8 cellular contexts compared by ENCODE assay signal in the genomic region with DNA sequence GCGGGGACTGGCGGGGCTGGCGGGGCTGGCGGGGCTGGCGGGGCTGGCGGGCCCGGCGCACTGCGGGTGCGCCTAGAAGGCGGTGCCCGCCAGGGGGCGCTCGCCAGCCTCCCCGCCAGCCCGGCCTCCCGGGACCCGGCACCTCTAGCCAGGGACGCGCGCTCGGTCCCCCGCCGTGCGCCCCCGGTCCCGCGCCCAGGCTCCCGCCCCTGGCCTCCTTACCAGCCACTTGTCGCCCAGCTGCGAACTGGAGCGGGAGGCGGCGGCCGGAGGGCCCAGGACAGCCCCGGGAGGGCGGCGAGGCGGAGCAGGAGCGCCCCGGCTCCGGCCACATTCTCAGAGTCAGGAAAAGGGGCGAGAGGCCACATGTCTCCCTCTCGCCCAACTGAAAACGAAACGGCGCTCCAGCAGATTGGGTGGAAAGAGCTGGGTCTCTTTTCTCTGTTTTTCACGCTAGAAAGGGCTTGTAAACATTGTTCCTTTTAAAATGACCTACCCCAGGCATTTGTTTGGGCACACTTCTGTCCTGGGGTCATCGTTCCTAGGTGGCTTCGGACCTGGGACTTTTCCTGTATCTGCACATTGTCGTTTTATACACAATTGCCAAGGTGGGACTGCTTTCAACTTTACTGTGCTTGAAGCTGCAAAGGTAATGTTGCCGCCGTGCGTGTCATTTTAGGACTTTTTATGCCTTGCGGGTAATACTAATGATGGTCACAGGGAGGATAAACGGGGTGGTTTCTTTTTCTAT. TPM values are rescaled to one million over a fixed set of nuclear protein-coding genes. Genes with fewer than 3 reads are reported as not detected.
A peak's percentile ranks its signal among the peaks of the same experiment; 100 is the strongest.
DNase-seq lines count a peak whose midpoint lies in the region; ATAC-seq lines count a peak whose summit lies in the region.

No MANE protein-coding gene starts in this region.

- DNase-seq in Daoy (ENCODE audit: low read depth) (peak; percentile 78), KG1 (lab: John Stamatoyannopoulos, UW) (peak; percentile 70), islet precursor cell (peak; percentile 87), NCI-H2029 (lab: John Stamatoyannopoulos, UW) (no peak)
- peak; percentile 71 to 85 (median 80) for DNase-seq in activated CD4-positive, CD25-positive, alpha-beta regulatory T cell (lab: John Stamatoyannopoulos, UW)
- peak; percentile 76 for DNase-seq in central memory CD4-positive, alpha-beta T cell
- peak; percentile 76 to 85 (median 77) for DNase-seq in stimulated activated CD4-positive, alpha-beta T cell treated with anti-CD3 and anti-CD28 coated beads, Interleukin-12 subunit alpha, Interleukin-12 subunit beta, amount 100 ng/mL, for 48 hours (ENCODE audit: low read depth in 2 of 3, low spot score in 1 of 3)

- peak; percentile 90 for ATAC-seq in GM21529 (IDR thresholded peaks at IDR 0.05; ENCODE audit: unreplicated experiment)

RNA-seq across cellular contexts. Expression of a gene that starts 0.4 kb away (rescaled TPM):
- total RNA-seq in Daoy (2014; rRNA removed; shearing (Covaris generic)), result 7.1 and 8.1 TPM in 2 replicates
